ENCODE assay signal across 28 cellular contexts in genomic region chr12:96395236-96395635, GRCh38. TPM values are rescaled to one million over a fixed set of nuclear protein-coding genes. Genes with fewer than 3 reads are reported as not detected.
DNase-seq lines count a peak whose midpoint lies in the region; ATAC-seq and TF ChIP-seq lines count a peak whose summit lies in the region.
"Had no signal": no experiment of that assay in that cellular context is flagged by ENCODE, and none has a peak within 500 bp of the region (broad histone marks: within the 10 kb centered on the region; RNA-seq: fewer than 3 reads in every experiment).

No MANE protein-coding gene starts in this region.

- TF ChIP-seq CTCF in SU-DHL-6 (IDR thresholded peaks at IDR 0.05; ENCODE audit: insufficient read depth, low read length, poor library complexity, severe bottlenecking) (no peak), gastroesophageal sphincter (IDR thresholded peaks at IDR 0.05) (no peak), neural crest cell (conservative IDR thresholded peaks at IDR 0.05) (no peak), lower leg skin (IDR thresholded peaks at IDR 0.05) (no peak)

- H3K36me3 ChIP-seq in GM23248 (ENCODE audit: low read depth) = no peaks in the 10 kb centered on the region
- 0 out of 2 replicates have a peak, but pooled peaks cover 2% of the 10 kb centered on the region for H3K36me3 ChIP-seq in SU-DHL-6 (ENCODE audit: low read length)
- H3K36me3 ChIP-seq in gastroesophageal sphincter = no peaks in the 10 kb centered on the region
- H3K36me3 ChIP-seq: neural progenitor cell, upper lobe of right lung had no signal

- intact Hi-C loops in lower leg skin (cut with DNase I; ENCODE audit: low total_unique reads) = no loop called here

- H3K4me1 ChIP-seq in GM23248 (ENCODE audit: insufficient read depth) (peaks cover 33% of the 10 kb centered on the region), gastroesophageal sphincter (peaks cover 0 to 73% (median 2%) of the 10 kb centered on the region in 3 donors)

- ATAC-seq in gastroesophageal sphincter = no peak
- no peak for ATAC-seq in GM21576 (IDR thresholded peaks at IDR 0.05; ENCODE audit: unreplicated experiment)
- ATAC-seq: activated T-cell treated with anti-CD3 and anti-CD28 coated beads, Interleukin-2, amount 50 U/mL, for 72 hours; left colon; Panc1; upper lobe of right lung had no signal

- no peak for TF ChIP-seq EP300 in gastroesophageal sphincter (IDR thresholded peaks at IDR 0.05)

- H3K27me3 Mint-ChIP-seq in neural crest cell (ENCODE audit: low read depth) = no peaks in the 10 kb centered on the region

- H3K9me3 ChIP-seq in GM23248 (ENCODE audit: low read depth) (no peaks in the 10 kb centered on the region), SU-DHL-6 (ENCODE audit: insufficient read depth, low read length) (no peaks in the 10 kb centered on the region), gastroesophageal sphincter (no peaks in the 10 kb centered on the region)
- H3K9me3 ChIP-seq: upper lobe of right lung had no signal

- H3K4me3 Mint-ChIP-seq in neural crest cell = peak overlapping the region; percentile 31
- H3K4me3 Mint-ChIP-seq: activated naive CD4-positive, alpha-beta T cell treated with anti-CD3 and anti-CD28 coated beads for 36 hours; neural progenitor cell had no signal

- no peak overlapping the region for H3K27ac Mint-ChIP-seq in neural crest cell (ENCODE audit: unreplicated experiment)
- H3K27ac Mint-ChIP-seq: CD4-positive, CD25-positive, alpha-beta regulatory T cell; neural progenitor cell had no signal

- H3K4me1 Mint-ChIP-seq in neural crest cell = peaks cover 28% of the 10 kb centered on the region

- no peak overlapping the region for H2AFZ ChIP-seq in GM23248
- H2AFZ ChIP-seq in SU-DHL-6 (ENCODE audit: low read depth, low read length, severe bottlenecking) = no peak overlapping the region
- H2AFZ ChIP-seq: neural progenitor cell had no signal

- peaks cover 98% of the 10 kb centered on the region for H3K79me2 ChIP-seq in GM23248 (ENCODE audit: insufficient read depth)
- peaks cover 96% of the 10 kb centered on the region for H3K79me2 ChIP-seq in SU-DHL-6 (ENCODE audit: insufficient read depth, low read length)

- H3K4me3 ChIP-seq in GM23248 = no peak overlapping the region
- H3K4me3 ChIP-seq in SU-DHL-6 (ENCODE audit: insufficient read depth, low read length, poor library complexity, severe bottlenecking) = no peak overlapping the region
- no peak overlapping the region for H3K4me3 ChIP-seq in gastroesophageal sphincter
- H3K4me3 ChIP-seq in lower leg skin (ENCODE audit: low read depth, poor library complexity, severe bottlenecking) = no peak overlapping the region
- H3K4me3 ChIP-seq: neural progenitor cell, upper lobe of right lung had no signal

- H3K27me3 ChIP-seq in GM23248 (replicated peaks; ENCODE audit: insufficient read depth) = no peaks in the 10 kb centered on the region
- no peaks in the 10 kb centered on the region for H3K27me3 ChIP-seq in SU-DHL-6 (ENCODE audit: low read length)
- no peaks in the 10 kb centered on the region for H3K27me3 ChIP-seq in gastroesophageal sphincter
- H3K27me3 ChIP-seq: neural progenitor cell, upper lobe of right lung had no signal

- WGBS in GM23248 (ENCODE audit: low coverage in 1 of 2, low lambda C conversion rate in 2 of 2, missing lambda C conversion rate in 2 of 2), 2 experiments = 87 to 89% methylated on average over 4 of the region's 4 CpGs
- 70 to 85% methylated on average over 4 of the region's 4 CpGs for WGBS in gastroesophageal sphincter (ENCODE audit: low coverage in 1 of 2), 2 donors
- WGBS in lower leg skin, 2 donors = 91 to 92% methylated on average over 4 of the region's 4 CpGs

- in situ Hi-C loops in GM23248 (cut with MboI) = no loop called here

- H3F3A ChIP-seq in GM23248 (ENCODE audit: insufficient read depth) = peaks cover 37% of the 10 kb centered on the region
- H3F3A ChIP-seq in SU-DHL-6 (ENCODE audit: insufficient read depth) = 0 out of 2 replicates have a peak, but pooled peaks cover 7% of the 10 kb centered on the region

- no peaks in the 10 kb centered on the region for H3K36me3 Mint-ChIP-seq in neural crest cell (ENCODE audit: low read depth)
- H3K36me3 Mint-ChIP-seq: CD4-positive, CD25-positive, alpha-beta regulatory T cell had no signal

- H3K4me2 ChIP-seq in GM23248 (ENCODE audit: unreplicated experiment) (no peak overlapping the region), SU-DHL-6 (ENCODE audit: low read depth, low read length, poor library complexity, severe bottlenecking) (peak overlapping the region; percentile 96)
- H3K4me2 ChIP-seq: neural progenitor cell had no signal

- H3K27ac ChIP-seq in GM23248 (no peak overlapping the region), SU-DHL-6 (ENCODE audit: low read depth, low read length) (no peak overlapping the region), gastroesophageal sphincter (peak overlapping the region in 3 of 4 donors; percentile 66 to 99 (median 98))
- H3K27ac ChIP-seq: KMS-11, neural progenitor cell, upper lobe of right lung had no signal

- H3K9ac ChIP-seq in GM23248 (no peak overlapping the region), SU-DHL-6 (ENCODE audit: low read length) (no peak overlapping the region)
- H3K9ac ChIP-seq: KMS-11, neural progenitor cell had no signal

- H4K20me1 ChIP-seq in GM23248 (ENCODE audit: insufficient read depth) = peaks cover 6% of the 10 kb centered on the region; the same call in 1 of the 2 replicates
- peaks cover 42% of the 10 kb centered on the region for H4K20me1 ChIP-seq in SU-DHL-6 (ENCODE audit: low read depth, low read length)

- TF ChIP-seq POLR2A in gastroesophageal sphincter (IDR thresholded peaks at IDR 0.05) (no peak), lower leg skin (IDR thresholded peaks at IDR 0.05) (no peak)

- H3K9me3 Mint-ChIP-seq in neural crest cell = no peaks in the 10 kb centered on the region
- H3K9me3 Mint-ChIP-seq: activated naive CD4-positive, alpha-beta T cell treated with anti-CD3 and anti-CD28 coated beads for 36 hours; activated T-cell treated with anti-CD3 and anti-CD28 coated beads, Interleukin-2, amount 50 U/mL, for 72 hours; CD4-positive, CD25-positive, alpha-beta regulatory T cell had no signal

- DNase-seq in GM23248 = peak; percentile 31
- no peak for DNase-seq in neural crest cell (ENCODE audit: low read depth, low spot score)
- no peak for DNase-seq in amniotic stem cell (lab: John Stamatoyannopoulos, UW)
- no peak for DNase-seq in NCI-H187 (lab: John Stamatoyannopoulos, UW)
- no peak for DNase-seq in lower leg skin (ENCODE audit: low spot score in 2 of 2)
- DNase-seq: activated CD4-positive, alpha-beta T cell treated with anti-CD3 and anti-CD28 coated beads for 4 hours; activated naive CD4-positive, alpha-beta T cell treated with anti-CD3 and anti-CD28 coated beads for 36 hours; activated T-cell treated with anti-CD3 and anti-CD28 coated beads, Interleukin-2, amount 50 U/mL, for 72 hours; aorta; CD4-positive, CD25-positive, alpha-beta regulatory T cell; central memory CD4-positive, alpha-beta T cell; dermis blood vessel endothelial cell; DMS153; GDM1; head of caudate nucleus; left colon; midbrain; MV-4-11; NCI-H146; NCI-H526; SIG-M5; upper lobe of right lung had no signal

- H3K9me2 ChIP-seq in GM23248 (ENCODE audit: insufficient read depth) (no peaks in the 10 kb centered on the region), SU-DHL-6 (replicated peaks; ENCODE audit: insufficient read depth, low read length) (no peaks in the 10 kb centered on the region)

RNA-seq across cellular contexts. Expression of gene CDK17, which starts 5.0 kb away (rescaled TPM):
- total RNA-seq in GM23248 (2014; rRNA removed; shearing (Covaris generic)) = 62.7 and 91.9 TPM in 2 replicates
- 29.3 and 30.0 TPM in 2 replicates for polyA plus RNA-seq in GM23248 (2016; fragmentation: Nextera tagmentation; extraction: Ambion mirVana)
- 10 to 100 TPM; 54.4 to 77.9 (median 62.9) TPM for total RNA-seq in gastroesophageal sphincter
- 32.8 and 33.4 TPM in 2 replicates for total RNA-seq in neural crest cell
- 10 to 100 TPM; 27.3 to 41.9 (median 30.8) TPM for total RNA-seq in lower leg skin

Comparison
In these comparisons a context has a peak if more than half of its experiments do, and no peak if none do; other contexts are left out.
1. H3K27ac ChIP-seq: peak in gastroesophageal sphincter (3 of 4); none in GM23248 (single experiment) and SU-DHL-6 (single experiment).